Comparison of ENCODE assay signal across 26 cellular contexts in genomic region chr2:201950606-201951005, GRCh38.
DNase-seq lines count a peak whose midpoint lies in the region; ATAC-seq, FAIRE-seq and TF ChIP-seq lines count a peak whose summit lies in the region.
"Had no signal": no experiment of that assay in that cellular context is flagged by ENCODE, and none has a peak within 500 bp of the region (broad histone marks: within the 10 kb centered on the region; RNA-seq: fewer than 3 reads in every experiment).

No MANE protein-coding gene starts in this region.

- CTCF ChIA-PET in activated naive CD4-positive, alpha-beta T cell treated with anti-CD3 and anti-CD28 coated beads, Interleukin-2, amount 10 ng/mL, durations not matched to agents 7 days and 5 days (lab: Charles Lee) = no interaction called here

- 74 to 79% (median 79%) methylated on average over 6 of the region's 6 CpGs for whole genome bisulfite sequencing in small intestine, 3 donors

- H3K4me3 ChIP-seq in adipocyte (ENCODE audit: low read length) (no peak overlapping the region), small intestine (ENCODE audit: low read depth in 1 of 2, low read length in 2 of 2) (no peak overlapping the region)
- H3K4me3 ChIP-seq: PC-9, tibial nerve had no signal

- H3K9me3 Mint-ChIP-seq in activated naive CD4-positive, alpha-beta T cell treated with anti-CD3 and anti-CD28 coated beads, Interleukin-2, amount 10 ng/mL, durations not matched to agents 7 days and 5 days = no peaks in the 10 kb centered on the region
- H3K9me3 Mint-ChIP-seq: naive B cell had no signal

- H3K9me3 ChIP-seq in adipocyte (ENCODE audit: control insufficient read depth, low read length) (no peaks in the 10 kb centered on the region), small intestine (ENCODE audit: control insufficient read depth, low read depth) (no peaks in the 10 kb centered on the region)
- H3K9me3 ChIP-seq: tibial nerve had no signal

- H3K36me3 Mint-ChIP-seq in activated naive CD4-positive, alpha-beta T cell treated with anti-CD3 and anti-CD28 coated beads, Interleukin-2, amount 10 ng/mL, durations not matched to agents 7 days and 5 days = no peaks in the 10 kb centered on the region
- H3K36me3 Mint-ChIP-seq: naive B cell had no signal

- H3K27me3 Mint-ChIP-seq in activated naive CD4-positive, alpha-beta T cell treated with anti-CD3 and anti-CD28 coated beads, Interleukin-2, amount 10 ng/mL, durations not matched to agents 7 days and 5 days = peaks cover 16% of the 10 kb centered on the region

- TF ChIP-seq CTCF in foreskin keratinocyte (conservative IDR thresholded peaks at IDR 0.05) = no peak

- ATAC-seq in foreskin keratinocyte (no peak), HG03139 (IDR thresholded peaks at IDR 0.05; ENCODE audit: unreplicated experiment) (no peak)
- ATAC-seq: sciatic nerve had no signal

- H3K27ac ChIP-seq in foreskin keratinocyte (no peak overlapping the region), small intestine (ENCODE audit: low read depth in 1 of 2, low read length in 1 of 2) (no peak overlapping the region)
- H3K27ac ChIP-seq: PC-9, tibial nerve, WERI-Rb-1 had no signal

- peaks cover 4% of the 10 kb centered on the region for H3K4me1 ChIP-seq in adipocyte (ENCODE audit: control insufficient read depth, insufficient read depth, low read length)
- no peaks in the 10 kb centered on the region for H3K4me1 ChIP-seq in foreskin keratinocyte
- no peaks in the 10 kb centered on the region for H3K4me1 ChIP-seq in small intestine (ENCODE audit: control insufficient read depth in 2 of 2, insufficient read depth in 1 of 2, low read depth in 1 of 2, low read length in 1 of 2)

- no peak for FAIRE-seq in small intestine (lab: Jason Lieb, UNC)
- FAIRE-seq: astrocyte, H54, kidney had no signal

- no peak overlapping the region for H3K4me3 Mint-ChIP-seq in activated naive CD4-positive, alpha-beta T cell treated with anti-CD3 and anti-CD28 coated beads, Interleukin-2, amount 10 ng/mL, durations not matched to agents 7 days and 5 days
- H3K4me3 Mint-ChIP-seq: naive B cell had no signal

- H3K36me3 ChIP-seq in adipocyte (ENCODE audit: control insufficient read depth, insufficient read depth, low read length, severe bottlenecking) (no peaks in the 10 kb centered on the region), small intestine (ENCODE audit: control insufficient read depth in 2 of 2, insufficient read depth in 2 of 2, low read length in 2 of 2) (no peaks in the 10 kb centered on the region)
- H3K36me3 ChIP-seq: tibial nerve, WERI-Rb-1 had no signal

- peak; percentile 58 for DNase-seq in DMS79 (lab: John Stamatoyannopoulos, UW)
- DNase-seq in HPDE6-E6E7 (ENCODE audit: extremely low spot score) = peak; percentile 44
- DNase-seq in adipocyte (ENCODE audit: low read depth) = peak; percentile 18
- peak; percentile 9 to 19 for DNase-seq in foreskin keratinocyte
- no peak for DNase-seq in small intestine
- DNase-seq in activated naive CD4-positive, alpha-beta T cell treated with anti-CD3 and anti-CD28 coated beads, Interleukin-2, amount 10 ng/mL, durations not matched to agents 7 days and 5 days = no peak
- DNase-seq in NOMO-1 (lab: John Stamatoyannopoulos, UW; ENCODE audit: unreplicated experiment in 2 of 2) = no peak
- DNase-seq: activated CD4-positive, alpha-beta T cell treated with anti-CD3 and anti-CD28 coated beads, Interleukin-2, amount 50 U/mL, for 48 hours; activated T-cell treated with anti-CD3 and anti-CD28 coated beads for 4 hours; AML-193; effector memory CD4-positive, alpha-beta T cell; hypothalamus; kidney; naive B cell; NCI-H1048; NCI-H2081; NCI-H69; stimulated activated naive CD4-positive, alpha-beta T cell treated with Interleukin-2 at 50 U/mL for 16 hours; T-helper 1 cell; WERI-Rb-1 had no signal

- H3K4me1 Mint-ChIP-seq in activated naive CD4-positive, alpha-beta T cell treated with anti-CD3 and anti-CD28 coated beads, Interleukin-2, amount 10 ng/mL, durations not matched to agents 7 days and 5 days = no peaks in the 10 kb centered on the region
- H3K4me1 Mint-ChIP-seq: naive B cell had no signal

- no peak overlapping the region for H3K27ac Mint-ChIP-seq in activated naive CD4-positive, alpha-beta T cell treated with anti-CD3 and anti-CD28 coated beads, Interleukin-2, amount 10 ng/mL, durations not matched to agents 7 days and 5 days
- H3K27ac Mint-ChIP-seq: naive B cell had no signal

- H3K9ac ChIP-seq in adipocyte (ENCODE audit: low read length) = no peak overlapping the region

- peaks cover 11% of the 10 kb centered on the region for H3K27me3 ChIP-seq in adipocyte (replicated peaks; ENCODE audit: control insufficient read depth, insufficient read depth, low read length)
- H3K27me3 ChIP-seq in foreskin keratinocyte = no peaks in the 10 kb centered on the region
- H3K27me3 ChIP-seq in small intestine (ENCODE audit: control insufficient read depth in 2 of 2, insufficient read depth in 2 of 2, low read length in 2 of 2) = no peaks in the 10 kb centered on the region
- H3K27me3 ChIP-seq: tibial nerve had no signal

Comparison
In these comparisons a context has a peak if more than half of its experiments do, and no peak if none do; other contexts are left out.
1. DNase-seq: peak in DMS79 (single experiment), HPDE6-E6E7 (single experiment), adipocyte (single experiment) and foreskin keratinocyte (2 of 2); none in small intestine (single experiment), activated naive CD4-positive, alpha-beta T cell treated with anti-CD3 and anti-CD28 coated beads, Interleukin-2, amount 10 ng/mL, durations not matched to agents 7 days and 5 days (single experiment) and NOMO-1 (0 of 2).